In the genomic region with DNA sequence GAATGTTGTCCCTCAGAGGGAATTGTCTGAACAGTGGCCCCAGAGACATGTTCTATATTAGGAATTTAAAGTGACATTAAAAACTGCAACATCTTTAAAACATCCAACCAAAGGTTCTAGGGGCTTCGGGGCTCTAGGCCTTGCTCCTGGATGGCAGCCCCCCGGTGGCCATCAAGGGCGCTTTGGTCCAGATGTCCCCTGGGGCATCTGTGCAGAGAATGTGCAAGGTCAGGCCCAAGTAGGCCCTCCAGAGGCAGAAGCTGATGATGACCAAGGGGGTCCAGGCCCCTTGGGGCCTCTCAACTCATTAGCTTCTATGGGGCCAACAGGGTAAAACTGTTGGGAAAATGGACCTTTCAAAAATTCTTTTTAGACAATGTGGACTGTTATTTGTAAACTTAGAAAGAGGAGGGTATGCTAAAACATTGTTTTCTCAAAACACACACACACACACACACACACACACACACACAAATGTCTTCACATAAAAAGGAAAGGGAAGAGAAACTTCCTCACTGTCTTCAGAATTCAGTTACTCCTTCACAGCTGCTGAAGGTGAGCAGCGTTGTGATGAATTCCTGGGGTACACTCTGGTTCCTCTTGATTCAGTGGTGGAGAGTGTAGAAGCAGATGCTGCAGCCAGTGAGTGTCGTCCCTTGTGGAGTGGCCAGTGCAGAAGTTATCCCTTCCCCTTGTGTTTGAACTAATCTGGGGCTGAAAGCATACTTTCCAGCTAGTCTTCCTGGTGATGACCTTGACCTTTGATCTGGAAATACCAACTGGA, we compare ENCODE assay signal across 1 cellular context.
TF ChIP-seq lines count a peak whose summit lies in the region.

No MANE protein-coding gene starts in this region.

TF ChIP-seq in GM12878, 131 proteins besides CTCF, POLR2A, EP300 and RAD21:
- TF ChIP-seq, protein P1, sequence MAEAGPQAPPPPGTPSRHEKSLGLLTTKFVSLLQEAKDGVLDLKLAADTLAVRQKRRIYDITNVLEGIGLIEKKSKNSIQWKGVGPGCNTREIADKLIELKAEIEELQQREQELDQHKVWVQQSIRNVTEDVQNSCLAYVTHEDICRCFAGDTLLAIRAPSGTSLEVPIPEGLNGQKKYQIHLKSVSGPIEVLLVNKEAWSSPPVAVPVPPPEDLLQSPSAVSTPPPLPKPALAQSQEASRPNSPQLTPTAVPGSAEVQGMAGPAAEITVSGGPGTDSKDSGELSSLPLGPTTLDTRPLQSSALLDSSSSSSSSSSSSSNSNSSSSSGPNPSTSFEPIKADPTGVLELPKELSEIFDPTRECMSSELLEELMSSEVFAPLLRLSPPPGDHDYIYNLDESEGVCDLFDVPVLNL (IDR thresholded peaks at IDR 0.05; ENCODE audit: low read depth, low read length): no peak
- TF ChIP-seq BACH1 (IDR thresholded peaks at IDR 0.05; ENCODE audit: borderline replicate concordance): no peak
- no peak for TF ChIP-seq CREB1 (IDR thresholded peaks at IDR 0.05; ENCODE audit: low read depth)
- TF ChIP-seq, protein P2, sequence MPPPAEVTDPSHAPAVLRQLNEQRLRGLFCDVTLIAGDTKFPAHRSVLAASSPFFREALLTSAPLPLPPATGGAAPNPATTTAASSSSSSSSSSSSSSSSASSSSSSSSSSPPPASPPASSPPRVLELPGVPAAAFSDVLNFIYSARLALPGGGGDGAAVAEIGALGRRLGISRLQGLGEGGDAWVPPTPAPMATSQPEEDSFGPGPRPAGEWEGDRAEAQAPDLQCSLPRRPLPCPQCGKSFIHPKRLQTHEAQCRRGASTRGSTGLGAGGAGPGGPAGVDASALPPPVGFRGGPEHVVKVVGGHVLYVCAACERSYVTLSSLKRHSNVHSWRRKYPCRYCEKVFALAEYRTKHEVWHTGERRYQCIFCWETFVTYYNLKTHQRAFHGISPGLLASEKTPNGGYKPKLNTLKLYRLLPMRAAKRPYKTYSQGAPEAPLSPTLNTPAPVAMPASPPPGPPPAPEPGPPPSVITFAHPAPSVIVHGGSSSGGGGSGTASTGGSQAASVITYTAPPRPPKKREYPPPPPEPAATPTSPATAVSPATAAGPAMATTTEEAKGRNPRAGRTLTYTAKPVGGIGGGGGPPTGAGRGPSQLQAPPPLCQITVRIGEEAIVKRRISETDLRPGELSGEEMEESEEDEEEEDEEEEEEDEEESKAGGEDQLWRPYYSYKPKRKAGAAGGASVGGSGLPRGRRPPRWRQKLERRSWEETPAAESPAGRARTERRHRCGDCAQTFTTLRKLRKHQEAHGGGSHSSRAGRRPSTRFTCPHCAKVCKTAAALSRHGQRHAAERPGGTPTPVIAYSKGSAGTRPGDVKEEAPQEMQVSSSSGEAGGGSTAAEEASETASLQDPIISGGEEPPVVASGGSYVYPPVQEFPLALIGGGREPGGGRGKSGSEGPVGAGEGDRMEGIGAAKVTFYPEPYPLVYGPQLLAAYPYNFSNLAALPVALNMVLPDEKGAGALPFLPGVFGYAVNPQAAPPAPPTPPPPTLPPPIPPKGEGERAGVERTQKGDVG (CRISPR knock-in tag; IDR thresholded peaks at IDR 0.05): no peak
- no peak for TF ChIP-seq CHD4 (IDR thresholded peaks at IDR 0.05)
- no peak for TF ChIP-seq IRF4 (IDR thresholded peaks at IDR 0.05; ENCODE audit: low read depth, low read length)
- TF ChIP-seq SIN3A (IDR thresholded peaks at IDR 0.05; ENCODE audit: low read depth, low read length): no peak
- no peak for TF ChIP-seq RAD51 (IDR thresholded peaks at IDR 0.05)
TF ChIP-seq in GM12878: peak in this region for 0.
